In genomic region chr3:169170456-169170855, GRCh38 we compare ENCODE assay signal across 8 cellular contexts.
"Had no signal": no experiment of that assay in that cellular context is flagged by ENCODE, and none has a peak within 500 bp of the region (broad histone marks: within the 10 kb centered on the region; RNA-seq: fewer than 3 reads in every experiment).

No MANE protein-coding gene starts in this region.

- H3K4me3 ChIP-seq: GM23248 had no signal

- H3K4me3 Mint-ChIP-seq: IgD-negative memory B cell had no signal

- H3K27ac ChIP-seq: GM23248, HL-60, KMS-11 had no signal

- H3K4me1 Mint-ChIP-seq: IgD-negative memory B cell had no signal

- H2AFZ ChIP-seq: GM23248 had no signal

- H3K36me3 Mint-ChIP-seq: IgD-negative memory B cell had no signal

- H3K4me2 ChIP-seq: KMS-11 had no signal

- H3K9ac ChIP-seq: GM23248, KMS-11 had no signal

- H3K9me3 Mint-ChIP-seq: IgD-negative memory B cell had no signal

- DNase-seq: GM23248, GOT3, H7, HCEC 1CT, KBM-7 had no signal

- H3K27ac Mint-ChIP-seq: IgD-negative memory B cell had no signal
